Comparison of ENCODE assay signal across 8 cellular contexts in genomic region chr20:22403860-22404608, GRCh38.
A peak's percentile ranks its signal among the peaks of the same experiment; 100 is the strongest.
DNase-seq lines count a peak whose midpoint lies in the region; ATAC-seq and FAIRE-seq lines count a peak whose summit lies in the region.

No MANE protein-coding gene starts in this region.

- intact Hi-C loops in activated naive CD4-positive, alpha-beta T cell treated with anti-CD3 and anti-CD28 coated beads for 36 hours (cut with micrococcal nuclease): no loop called here
- intact Hi-C loops in activated T-helper 1 cell treated with anti-CD3 and anti-CD28 coated beads, Interleukin-12 subunit alpha, Interleukin-12 subunit beta, Interleukin-2, Interleukin-4 antibody, amounts not matched to agents 30 ng/mL and 10 ng/mL and 1 ng/mL, durations not matched to agents 14 hours and 24 hours and 36 hours (cut with micrococcal nuclease): no loop called here

- CTCF ChIA-PET in activated naive CD4-positive, alpha-beta T cell treated with anti-CD3 and anti-CD28 coated beads for 36 hours (lab: Charles Lee): no interaction called here

- no peak for FAIRE-seq in urothelium cell line (lab: Jason Lieb, UNC)

- no peaks in the 10 kb centered on the region for H3K36me3 Mint-ChIP-seq in activated naive CD4-positive, alpha-beta T cell treated with anti-CD3 and anti-CD28 coated beads for 36 hours (ENCODE audit: low read depth)
- H3K36me3 Mint-ChIP-seq in activated T-helper 1 cell treated with anti-CD3 and anti-CD28 coated beads, Interleukin-12 subunit alpha, Interleukin-12 subunit beta, Interleukin-2, Interleukin-4 antibody, amounts not matched to agents 30 ng/mL and 10 ng/mL and 1 ng/mL, durations not matched to agents 14 hours and 24 hours and 36 hours (ENCODE audit: low read depth): no peaks in the 10 kb centered on the region
- H3K36me3 Mint-ChIP-seq in memory B cell: no peaks in the 10 kb centered on the region

- DNase-seq in activated naive CD4-positive, alpha-beta T cell treated with anti-CD3 and anti-CD28 coated beads for 36 hours: no peak
- no peak for DNase-seq in activated naive CD4-positive, alpha-beta T cell treated with anti-CD3 and anti-CD28 coated beads, Interleukin-2, amount 50 U/mL, for 16 hours
- no peak for DNase-seq in activated T-helper 1 cell treated with anti-CD3 and anti-CD28 coated beads, Interleukin-12 subunit alpha, Interleukin-12 subunit beta, Interleukin-2, Interleukin-4 antibody, amounts not matched to agents 30 ng/mL and 10 ng/mL and 1 ng/mL, durations not matched to agents 14 hours and 24 hours and 36 hours (ENCODE audit: low spot score)
- DNase-seq in memory B cell (ENCODE audit: low spot score in 2 of 2) (no peak), urothelium cell line (ENCODE audit: low spot score) (peak; percentile 18), RKO (ENCODE audit: low spot score) (no peak), NCI-H524 (lab: John Stamatoyannopoulos, UW) (no peak)

- ATAC-seq in memory B cell (ENCODE audit: low read depth): no peak
- ATAC-seq in HG03280 (IDR thresholded peaks at IDR 0.05; ENCODE audit: unreplicated experiment): no peak

- peaks cover 5% of the 10 kb centered on the region for H3K4me1 Mint-ChIP-seq in activated naive CD4-positive, alpha-beta T cell treated with anti-CD3 and anti-CD28 coated beads for 36 hours (ENCODE audit: low read depth)
- H3K4me1 Mint-ChIP-seq in activated T-helper 1 cell treated with anti-CD3 and anti-CD28 coated beads, Interleukin-12 subunit alpha, Interleukin-12 subunit beta, Interleukin-2, Interleukin-4 antibody, amounts not matched to agents 30 ng/mL and 10 ng/mL and 1 ng/mL, durations not matched to agents 14 hours and 24 hours and 36 hours (ENCODE audit: low read depth): peaks cover 5% of the 10 kb centered on the region
- H3K4me1 Mint-ChIP-seq in memory B cell: peaks cover 2% of the 10 kb centered on the region

- peak overlapping the region; percentile 10 for H3K4me3 Mint-ChIP-seq in activated naive CD4-positive, alpha-beta T cell treated with anti-CD3 and anti-CD28 coated beads for 36 hours
- H3K4me3 Mint-ChIP-seq in activated T-helper 1 cell treated with anti-CD3 and anti-CD28 coated beads, Interleukin-12 subunit alpha, Interleukin-12 subunit beta, Interleukin-2, Interleukin-4 antibody, amounts not matched to agents 30 ng/mL and 10 ng/mL and 1 ng/mL, durations not matched to agents 14 hours and 24 hours and 36 hours: peak overlapping the region; percentile 57
- H3K4me3 Mint-ChIP-seq in memory B cell: peak overlapping the region; percentile 50

- no peak overlapping the region for H3K27ac Mint-ChIP-seq in activated naive CD4-positive, alpha-beta T cell treated with anti-CD3 and anti-CD28 coated beads for 36 hours
- H3K27ac Mint-ChIP-seq in activated T-helper 1 cell treated with anti-CD3 and anti-CD28 coated beads, Interleukin-12 subunit alpha, Interleukin-12 subunit beta, Interleukin-2, Interleukin-4 antibody, amounts not matched to agents 30 ng/mL and 10 ng/mL and 1 ng/mL, durations not matched to agents 14 hours and 24 hours and 36 hours: peak overlapping the region; percentile 57
- H3K27ac Mint-ChIP-seq in memory B cell: no peak overlapping the region

- peaks cover 3% of the 10 kb centered on the region for H3K9me3 Mint-ChIP-seq in activated naive CD4-positive, alpha-beta T cell treated with anti-CD3 and anti-CD28 coated beads for 36 hours
- peaks cover 3% of the 10 kb centered on the region for H3K9me3 Mint-ChIP-seq in activated T-helper 1 cell treated with anti-CD3 and anti-CD28 coated beads, Interleukin-12 subunit alpha, Interleukin-12 subunit beta, Interleukin-2, Interleukin-4 antibody, amounts not matched to agents 30 ng/mL and 10 ng/mL and 1 ng/mL, durations not matched to agents 14 hours and 24 hours and 36 hours
- H3K9me3 Mint-ChIP-seq in memory B cell: no peaks in the 10 kb centered on the region

- H3K27me3 Mint-ChIP-seq in activated naive CD4-positive, alpha-beta T cell treated with anti-CD3 and anti-CD28 coated beads for 36 hours (ENCODE audit: low read depth): peaks cover 18% of the 10 kb centered on the region
- peaks cover 3% of the 10 kb centered on the region for H3K27me3 Mint-ChIP-seq in activated T-helper 1 cell treated with anti-CD3 and anti-CD28 coated beads, Interleukin-12 subunit alpha, Interleukin-12 subunit beta, Interleukin-2, Interleukin-4 antibody, amounts not matched to agents 30 ng/mL and 10 ng/mL and 1 ng/mL, durations not matched to agents 14 hours and 24 hours and 36 hours (ENCODE audit: insufficient read depth)
- H3K27me3 Mint-ChIP-seq in memory B cell: peaks cover 2% of the 10 kb centered on the region
